ENCODE assay signal across 14 cellular contexts in genomic region chr3:71083726-71084131, GRCh38.
DNase-seq lines count a peak whose midpoint lies in the region; ATAC-seq, FAIRE-seq and TF ChIP-seq lines count a peak whose summit lies in the region.
"Had no signal": no experiment of that assay in that cellular context is flagged by ENCODE, and none has a peak within 500 bp of the region (broad histone marks: within the 10 kb centered on the region; RNA-seq: fewer than 3 reads in every experiment).

No MANE protein-coding gene starts in this region.

- POLR2A ChIA-PET in GM12878 (lab: Charles Lee): no interaction called here

- no peak overlapping the region for H3K4me2 ChIP-seq in GM12878 (ENCODE audit: control insufficient read depth, insufficient read depth)

- TF ChIP-seq RAD21 in GM12878 (IDR thresholded peaks at IDR 0.05; ENCODE audit: insufficient read depth, low read depth, low read length): no peak

- H3K27me3 Mint-ChIP-seq in chondrocyte (ENCODE audit: low read depth): no peaks in the 10 kb centered on the region

- TF ChIP-seq EP300 in GM12878 (IDR thresholded peaks at IDR 0.05; ENCODE audit: borderline replicate concordance in 1 of 2, control insufficient read depth in 1 of 2, low read depth in 2 of 2, low read length in 2 of 2): no peak

- H3K27me3 ChIP-seq in cardiac muscle cell (no peaks in the 10 kb centered on the region), right atrium auricular region (no peaks in the 10 kb centered on the region), GM12878 (replicated peaks in 1 of 2; ENCODE audit: control insufficient read depth in 2 of 2, insufficient read depth in 2 of 2, low read length in 1 of 2) (peaks cover 0 to 2% of the 10 kb centered on the region in 2 experiments; a peak in 1 of 4 replicates)
- H3K27me3 ChIP-seq: brain microvascular endothelial cell, heart left ventricle had no signal

- H3K36me3 ChIP-seq in cardiac muscle cell (no peaks in the 10 kb centered on the region), right atrium auricular region (no peaks in the 10 kb centered on the region), GM12878 (ENCODE audit: control insufficient read depth in 2 of 2, insufficient read depth in 2 of 2, low read length in 1 of 2) (no peaks in the 10 kb centered on the region)
- H3K36me3 ChIP-seq: brain microvascular endothelial cell, heart left ventricle had no signal

- H3K79me2 ChIP-seq in GM12878 (ENCODE audit: control insufficient read depth, insufficient read depth, low read length): no peaks in the 10 kb centered on the region

- H2AFZ ChIP-seq in GM12878 (ENCODE audit: control insufficient read depth, low read depth, low read length): no peak overlapping the region

- in situ Hi-C loops in GM12878 (cut with MboI): loop anchor here (10.0 kb wide), 1 partner anchor 311 kb away; no protein-coding TSS in a partner anchor

- no peak for TF ChIP-seq CTCF in cardiac muscle cell (IDR thresholded peaks at IDR 0.05; ENCODE audit: low read depth, low read length)
- no peak for TF ChIP-seq CTCF in right atrium auricular region (IDR thresholded peaks at IDR 0.05)
- no peak for TF ChIP-seq CTCF in GM12878 (IDR thresholded peaks at IDR 0.05 in 2 of 3, conservative IDR thresholded peaks at IDR 0.05 in 1 of 3; ENCODE audit: control insufficient read depth in 2 of 3, extremely low read depth in 1 of 3, insufficient read depth in 1 of 3, low read depth in 3 of 3, low read length in 3 of 3)
- TF ChIP-seq CTCF in chondrocyte (IDR thresholded peaks at IDR 0.05): no peak

- RAD21 ChIA-PET in GM12878 (lab: Charles Lee; ENCODE audit: unreplicated experiment): no interaction called here

- no peaks in the 10 kb centered on the region for H4K20me1 ChIP-seq in GM12878 (ENCODE audit: control insufficient read depth, insufficient read depth)

- H3K4me3 Mint-ChIP-seq in chondrocyte (ENCODE audit: unreplicated experiment): no peak overlapping the region
- H3K4me3 Mint-ChIP-seq: neural crest cell had no signal

- TF ChIP-seq POLR2A in GM12878 (IDR thresholded peaks at IDR 0.05; ENCODE audit: low read depth, low read length): no peak

- peaks cover 65% of the 10 kb centered on the region for H3K4me1 Mint-ChIP-seq in chondrocyte (ENCODE audit: low read depth)

- intact Hi-C loops in GM12878 (cut with micrococcal nuclease; ENCODE audit: unreplicated experiment): no loop called here

- 5% methylated on average over 3 of the region's 3 CpGs for WGBS in GM12878 (ENCODE audit: insufficient coverage, insufficient replicate concordance, low lambda C conversion rate, missing lambda C conversion rate)

- SMC1A ChIA-PET in GM12878 (lab: Charles Lee; ENCODE audit: uncharacterized antibody, unreplicated experiment): no interaction called here

- H3K27ac ChIP-seq in cardiac muscle cell: peak overlapping the region; percentile 34
- H3K27ac ChIP-seq in right atrium auricular region: no peak overlapping the region
- H3K27ac ChIP-seq in GM12878 (ENCODE audit: control insufficient read depth, insufficient read depth): no peak overlapping the region
- H3K27ac ChIP-seq: brain microvascular endothelial cell, heart left ventricle had no signal

- peak; percentile 23 for ATAC-seq in HG02852 (IDR thresholded peaks at IDR 0.05; ENCODE audit: unreplicated experiment)
- ATAC-seq in GM12878: peak; percentile 24; the same call in 2 of the 3 replicates
- ATAC-seq in stimulated activated naive CD8-positive, alpha-beta T cell treated with anti-CD3 and anti-CD28 coated beads, Interleukin-15, Interleukin-2, amounts not matched to agents 100 U/mL and 50 U/mL, for 24 hours: peak; percentile 73
- no peak for ATAC-seq in esophagus mucosa
- ATAC-seq: heart left ventricle had no signal

- CTCF ChIA-PET in GM12878 (lab: Yijun Ruan, JAX): interaction anchor here (0.6 kb wide), 1 partner anchor 531 kb away, joined by 3 read pairs; no protein-coding TSS in a partner anchor

- no peak for DNase-seq in cardiac muscle cell (ENCODE audit: low read depth in 1 of 2, low spot score in 1 of 2)
- DNase-seq in right atrium auricular region (ENCODE audit: low spot score): no peak
- peak; percentile 25 for DNase-seq in GM12878 (ENCODE audit: low read depth, low spot score)
- peak; percentile 62 for DNase-seq in stimulated activated naive CD8-positive, alpha-beta T cell treated with anti-CD3 and anti-CD28 coated beads, Interleukin-15, Interleukin-2, amounts not matched to agents 100 U/mL and 50 U/mL, for 24 hours
- DNase-seq in NCI-H1105 (lab: John Stamatoyannopoulos, UW): no peak
- no peak for DNase-seq in chondrocyte (ENCODE audit: low spot score)
- DNase-seq: brain microvascular endothelial cell, heart left ventricle, NCI-H2171, OCI-M1, SW 1271 had no signal

- no TSS peak for BruUV-seq in GM12878 (replicated peaks; lab: Mats Ljungman, UMichigan)

- H3K4me3 ChIP-seq in cardiac muscle cell: no peak overlapping the region
- H3K4me3 ChIP-seq in right atrium auricular region: no peak overlapping the region
- no peak overlapping the region for H3K4me3 ChIP-seq in GM12878
- H3K4me3 ChIP-seq: heart left ventricle had no signal

- no peak for FAIRE-seq in GM12878 (lab: Jason Lieb, UNC)

- H3K36me3 Mint-ChIP-seq in chondrocyte (ENCODE audit: low read depth): peaks cover 7% of the 10 kb centered on the region

- H3K9me3 ChIP-seq in cardiac muscle cell (ENCODE audit: low read depth) (no peaks in the 10 kb centered on the region), right atrium auricular region (no peaks in the 10 kb centered on the region), GM12878 (replicated peaks; ENCODE audit: control insufficient read depth, insufficient read depth, low read length) (peaks cover 2% of the 10 kb centered on the region; the same call in 1 of the 3 replicates)
- H3K9me3 ChIP-seq: heart left ventricle had no signal

- no peak overlapping the region for H3K27ac Mint-ChIP-seq in chondrocyte (ENCODE audit: unreplicated experiment)

- H3K9me3 Mint-ChIP-seq in chondrocyte (ENCODE audit: low read depth): no peaks in the 10 kb centered on the region
- H3K9me3 Mint-ChIP-seq: neural crest cell had no signal

- H3K9ac ChIP-seq in GM12878 (ENCODE audit: control insufficient read depth, insufficient read depth, low read length): no peak overlapping the region

- H3K4me1 ChIP-seq in cardiac muscle cell (ENCODE audit: low read depth): peaks cover 25% of the 10 kb centered on the region
- peaks cover 0 to 11% of the 10 kb centered on the region in 2 donors for H3K4me1 ChIP-seq in right atrium auricular region
- H3K4me1 ChIP-seq in GM12878 (ENCODE audit: control insufficient read depth, insufficient read depth, low read length): peaks cover 20% of the 10 kb centered on the region

TF ChIP-seq in GM12878, 131 proteins besides CTCF, POLR2A, EP300 and RAD21 (continues in another document):
- peak; percentile 57; the same call in 1 of the 2 replicates for TF ChIP-seq PAX5 (IDR thresholded peaks at IDR 0.05; ENCODE audit: borderline replicate concordance, low read depth, low read length)
- peak; percentile 31; the same call in 1 of the 2 replicates for TF ChIP-seq CBX5 (IDR thresholded peaks at IDR 0.05; ENCODE audit: low read depth)
- no peak for TF ChIP-seq E4F1 (IDR thresholded peaks at IDR 0.05; ENCODE audit: borderline replicate concordance, partially characterized antibody)
- TF ChIP-seq TARDBP (IDR thresholded peaks at IDR 0.05; ENCODE audit: borderline replicate concordance): no peak
- no peak for TF ChIP-seq NFXL1 (IDR thresholded peaks at IDR 0.05; ENCODE audit: borderline replicate concordance)
- 0 out of 2 replicates have a peak, but pooled peaks have one; percentile 19 for TF ChIP-seq IKZF1 (conservative IDR thresholded peaks at IDR 0.05)
- peak; percentile 51; the same call in 1 of the 2 replicates for TF ChIP-seq JUNB (IDR thresholded peaks at IDR 0.05)
- no peak for TF ChIP-seq CHD1 (IDR thresholded peaks at IDR 0.05; ENCODE audit: low read depth, low read length)
- TF ChIP-seq CREM (IDR thresholded peaks at IDR 0.05; ENCODE audit: low read depth): peak; percentile 53; the same call in 1 of the 2 replicates
- TF ChIP-seq SREBF2 (IDR thresholded peaks at IDR 0.05; ENCODE audit: low read length): no peak
- 0 out of 4 replicates have a peak, but pooled peaks of 1 of the 2 experiments have one; percentile 56 for TF ChIP-seq CEBPB (IDR thresholded peaks at IDR 0.05; ENCODE audit: borderline replicate concordance in 1 of 2, low read depth in 2 of 2, low read length in 2 of 2)
- peak; percentile 46; the same call in 1 of the 2 replicates for TF ChIP-seq CREB1 (IDR thresholded peaks at IDR 0.05; ENCODE audit: low read depth)
- no peak for TF ChIP-seq NRF1 (conservative IDR thresholded peaks at IDR 0.05; ENCODE audit: low read depth, low read length)
- TF ChIP-seq NFIC (IDR thresholded peaks at IDR 0.05; ENCODE audit: low read depth, low read length): peak; percentile 87
- TF ChIP-seq RCOR1 (conservative IDR thresholded peaks at IDR 0.05; ENCODE audit: low read depth, low read length): no peak
- peak; percentile 91; the same call in 1 of the 2 replicates for TF ChIP-seq FOXM1 (IDR thresholded peaks at IDR 0.05; ENCODE audit: low read depth, low read length)
- peak; percentile 81; the same call in 1 of the 2 replicates for TF ChIP-seq MTA3 (IDR thresholded peaks at IDR 0.05; ENCODE audit: borderline replicate concordance, low read length)

Comparison
In these comparisons a context has a peak if more than half of its experiments do, and no peak if none do; other contexts are left out.
1. DNase-seq: peak in GM12878 (single experiment) and stimulated activated naive CD8-positive, alpha-beta T cell treated with anti-CD3 and anti-CD28 coated beads, Interleukin-15, Interleukin-2, amounts not matched to agents 100 U/mL and 50 U/mL, for 24 hours (single experiment); none in cardiac muscle cell (0 of 2), right atrium auricular region (single experiment), NCI-H1105 (single experiment) and chondrocyte (single experiment).